Comparison of ENCODE assay signal across 34 cellular contexts in the genomic region with DNA sequence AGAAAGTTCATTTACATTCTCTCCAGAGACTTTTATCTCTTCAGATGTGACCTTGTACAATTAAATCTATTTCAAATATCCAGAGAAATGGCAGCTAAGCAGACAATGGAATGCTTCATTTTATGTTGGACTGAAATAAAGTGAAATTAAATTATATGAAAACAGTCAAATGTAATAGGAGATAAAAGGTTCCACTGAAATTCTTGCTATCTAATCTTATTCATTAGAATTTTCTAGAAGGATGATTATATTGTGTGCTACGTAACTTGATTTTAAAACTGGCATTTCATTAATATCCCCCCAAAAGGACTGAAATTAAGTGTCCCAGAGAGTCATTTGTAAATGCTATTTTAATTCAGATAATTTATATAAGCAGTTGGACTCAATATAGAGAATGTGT.
"Had no signal": no experiment of that assay in that cellular context is flagged by ENCODE, and none has a peak within 500 bp of the region (broad histone marks: within the 10 kb centered on the region; RNA-seq: fewer than 3 reads in every experiment).

No MANE protein-coding gene starts in this region.

- ATAC-seq: activated CD8-positive, alpha-beta T cell treated with anti-CD3 and anti-CD28 coated beads for 36 hours; activated naive CD4-positive, alpha-beta T cell treated with anti-CD3 and anti-CD28 coated beads, Interleukin-2, amount 50 U/mL, for 72 hours; activated T-cell treated with anti-CD3 and anti-CD28 coated beads, Interleukin-2, amount 50 U/mL, for 4 hours; activated T-cell treated with anti-CD3 and anti-CD28 coated beads, Interleukin-2, amount 50 U/mL, for 72 hours; activated T-helper 17 cell treated with anti-CD3 and anti-CD28 coated beads, Interleukin-2, amount 50 U/mL, for 72 hours; body of pancreas had no signal

- H3K27me3 Mint-ChIP-seq: activated B cell treated with CpG ODN at 0.5 μM for 24 hours; activated CD4-positive, alpha-beta memory T cell treated with anti-CD3 and anti-CD28 coated beads for 36 hours; activated CD4-positive, alpha-beta T cell treated with anti-CD3 and anti-CD28 coated beads, Interleukin-2, amount 10 ng/mL, durations not matched to agents 24 days and 14 days; activated CD8-positive, alpha-beta T cell treated with anti-CD3 and anti-CD28 coated beads for 36 hours; activated naive CD8-positive, alpha-beta T cell treated with anti-CD3 and anti-CD28 coated beads for 36 hours; activated T-helper 17 cell treated with anti-CD3 and anti-CD28 coated beads, Interleukin-2, amount 50 U/mL, for 72 hours had no signal

- H3K4me3 Mint-ChIP-seq: activated B cell treated with CpG ODN at 0.5 μM for 24 hours; activated CD4-positive, alpha-beta memory T cell treated with anti-CD3 and anti-CD28 coated beads for 36 hours; activated CD4-positive, alpha-beta T cell treated with anti-CD3 and anti-CD28 coated beads, Interleukin-2, amount 10 ng/mL, durations not matched to agents 24 days and 14 days; activated CD8-positive, alpha-beta T cell treated with anti-CD3 and anti-CD28 coated beads for 36 hours; activated naive CD4-positive, alpha-beta T cell treated with anti-CD3 and anti-CD28 coated beads for 36 hours; activated naive CD8-positive, alpha-beta T cell treated with anti-CD3 and anti-CD28 coated beads for 36 hours; activated T-cell treated with anti-CD3 and anti-CD28 coated beads, Interleukin-2, amount 50 U/mL, for 4 hours; activated T-cell treated with anti-CD3 and anti-CD28 coated beads, Interleukin-2, amount 50 U/mL, for 72 hours; activated T-helper 1 cell treated with anti-CD3 and anti-CD28 coated beads, Interleukin-12 subunit alpha, Interleukin-12 subunit beta, Interleukin-2, Interleukin-4 antibody, amounts not matched to agents 30 ng/mL and 10 ng/mL and 1 ng/mL, durations not matched to agents 14 hours and 24 hours and 36 hours; activated T-helper 17 cell treated with anti-CD3 and anti-CD28 coated beads, Interleukin-2, amount 50 U/mL, for 72 hours; T-helper 1 cell treated with Interleukin-12 subunit alpha and Interleukin-12 subunit beta and Interleukin-4 antibody, amounts not matched to agents 30 μg/mL and 1 μg/mL, for 36 hours; T-helper 2 cell treated with Interferon-gamma antibody and Interleukin-4, amounts not matched to agents 5 μg/mL and 100 μg/mL, for 36 hours had no signal

- H3K9me3 ChIP-seq: adrenal gland, body of pancreas, breast epithelium had no signal

- H3K36me3 ChIP-seq: adrenal gland, brain microvascular endothelial cell, breast epithelium had no signal

- H3K4me3 ChIP-seq: adrenal gland, body of pancreas, breast epithelium had no signal

- H3K27me3 ChIP-seq: adrenal gland, body of pancreas, brain microvascular endothelial cell, breast epithelium had no signal

- H3K4me1 Mint-ChIP-seq: activated B cell treated with CpG ODN at 0.5 μM for 24 hours; activated CD4-positive, alpha-beta T cell treated with anti-CD3 and anti-CD28 coated beads, Interleukin-2, amount 10 ng/mL, durations not matched to agents 24 days and 14 days; activated naive CD8-positive, alpha-beta T cell treated with anti-CD3 and anti-CD28 coated beads for 36 hours; activated T-helper 17 cell treated with anti-CD3 and anti-CD28 coated beads, Interleukin-2, amount 50 U/mL, for 72 hours had no signal

- H3K27ac Mint-ChIP-seq: activated B cell treated with CpG ODN at 0.5 μM for 24 hours; activated CD4-positive, alpha-beta memory T cell treated with anti-CD3 and anti-CD28 coated beads for 36 hours; activated CD4-positive, alpha-beta T cell treated with anti-CD3 and anti-CD28 coated beads, Interleukin-2, amount 10 ng/mL, durations not matched to agents 24 days and 14 days; activated CD8-positive, alpha-beta T cell treated with anti-CD3 and anti-CD28 coated beads for 36 hours; activated naive CD4-positive, alpha-beta T cell treated with anti-CD3 and anti-CD28 coated beads for 36 hours; activated naive CD4-positive, alpha-beta T cell treated with anti-CD3 and anti-CD28 coated beads, Interleukin-2, amount 50 U/mL, for 72 hours; activated naive CD8-positive, alpha-beta T cell treated with anti-CD3 and anti-CD28 coated beads for 36 hours; activated T-cell treated with anti-CD3 and anti-CD28 coated beads, Interleukin-2, amount 50 U/mL, for 72 hours; activated T-helper 1 cell treated with anti-CD3 and anti-CD28 coated beads, Interleukin-12 subunit alpha, Interleukin-12 subunit beta, Interleukin-2, Interleukin-4 antibody, amounts not matched to agents 30 ng/mL and 10 ng/mL and 1 ng/mL, durations not matched to agents 14 hours and 24 hours and 36 hours; activated T-helper 17 cell treated with anti-CD3 and anti-CD28 coated beads, Interleukin-2, amount 50 U/mL, for 72 hours; T-helper 1 cell treated with Interleukin-12 subunit alpha and Interleukin-12 subunit beta and Interleukin-4 antibody, amounts not matched to agents 30 μg/mL and 1 μg/mL, for 36 hours; T-helper 2 cell treated with Interferon-gamma antibody and Interleukin-4, amounts not matched to agents 5 μg/mL and 100 μg/mL, for 36 hours had no signal

- H3K9me3 Mint-ChIP-seq: activated B cell treated with CpG ODN at 0.5 μM for 24 hours; activated CD4-positive, alpha-beta memory T cell treated with anti-CD3 and anti-CD28 coated beads for 36 hours; activated CD4-positive, alpha-beta T cell treated with anti-CD3 and anti-CD28 coated beads, Interleukin-2, amount 10 ng/mL, durations not matched to agents 24 days and 14 days; activated naive CD4-positive, alpha-beta T cell treated with anti-CD3 and anti-CD28 coated beads for 36 hours; activated naive CD4-positive, alpha-beta T cell treated with anti-CD3 and anti-CD28 coated beads, Interleukin-2, amount 50 U/mL, for 72 hours; activated naive CD8-positive, alpha-beta T cell treated with anti-CD3 and anti-CD28 coated beads for 36 hours; activated T-helper 1 cell treated with anti-CD3 and anti-CD28 coated beads, Interleukin-12 subunit alpha, Interleukin-12 subunit beta, Interleukin-2, Interleukin-4 antibody, amounts not matched to agents 30 ng/mL and 10 ng/mL and 1 ng/mL, durations not matched to agents 14 hours and 24 hours and 36 hours; T-helper 1 cell treated with Interleukin-12 subunit alpha and Interleukin-12 subunit beta and Interleukin-4 antibody, amounts not matched to agents 30 μg/mL and 1 μg/mL, for 36 hours; T-helper 2 cell treated with Interferon-gamma antibody and Interleukin-4, amounts not matched to agents 5 μg/mL and 100 μg/mL, for 36 hours had no signal

- H3K36me3 Mint-ChIP-seq: activated CD4-positive, alpha-beta memory T cell treated with anti-CD3 and anti-CD28 coated beads for 36 hours; activated naive CD4-positive, alpha-beta T cell treated with anti-CD3 and anti-CD28 coated beads, Interleukin-2, amount 50 U/mL, for 72 hours; activated naive CD8-positive, alpha-beta T cell treated with anti-CD3 and anti-CD28 coated beads for 36 hours had no signal

- H3K27ac ChIP-seq: adrenal gland, body of pancreas, brain microvascular endothelial cell, breast epithelium, VCaP had no signal

- DNase-seq: activated B cell treated with CpG ODN at 0.5 μM for 24 hours; activated CD4-positive, alpha-beta memory T cell treated with anti-CD3 and anti-CD28 coated beads for 36 hours; activated CD4-positive, alpha-beta T cell treated with anti-CD3 and anti-CD28 coated beads for 4 hours; activated CD4-positive, alpha-beta T cell treated with anti-CD3 and anti-CD28 coated beads, Interleukin-2, amount 10 ng/mL, durations not matched to agents 24 days and 14 days; activated CD4-positive, alpha-beta T cell treated with anti-CD3 and anti-CD28 coated beads, Interleukin-2, amount 50 U/mL, for 1 hour; activated CD4-positive, alpha-beta T cell treated with anti-CD3 and anti-CD28 coated beads, Interleukin-2, amount 50 U/mL, for 4 hours; activated CD4-positive, CD25-positive, alpha-beta regulatory T cell treated with anti-CD3 and anti-CD28 coated beads, Interleukin-2, amount 50 U/mL, for 72 hours; activated CD8-positive, alpha-beta memory T cell treated with anti-CD3 and anti-CD28 coated beads, Interleukin-2, amount 50 U/mL, for 4 hours; activated CD8-positive, alpha-beta T cell treated with anti-CD3 and anti-CD28 coated beads for 36 hours; activated effector memory CD4-positive, alpha-beta T cell treated with anti-CD3 and anti-CD28 coated beads, Interleukin-2, amount 50 U/mL, for 16 hours; activated gamma-delta T cell treated with Interleukin-2 at 50 U/mL for 16 hours; activated naive CD4-positive, alpha-beta T cell; activated naive CD4-positive, alpha-beta T cell treated with anti-CD3 and anti-CD28 coated beads for 36 hours; activated naive CD4-positive, alpha-beta T cell treated with anti-CD3 and anti-CD28 coated beads, Interleukin-2, amount 50 U/mL, for 16 hours; activated naive CD8-positive, alpha-beta T cell treated with anti-CD3 and anti-CD28 coated beads for 36 hours; activated T-cell treated with anti-CD3 and anti-CD28 coated beads for 4 hours; activated T-cell treated with anti-CD3 and anti-CD28 coated beads, Interleukin-2, amount 50 U/mL, for 1 hour; activated T-cell treated with anti-CD3 and anti-CD28 coated beads, Interleukin-2, amount 50 U/mL, for 4 hours; activated T-cell treated with anti-CD3 and anti-CD28 coated beads, Interleukin-2, amount 50 U/mL, for 72 hours; adrenal gland; amniotic stem cell; aorta; body of pancreas; brain microvascular endothelial cell; central memory CD4-positive, alpha-beta T cell; T-helper 2 cell; T-helper 9 cell had no signal
